ENCODE assay signal across 26 cellular contexts in the genomic region with DNA sequence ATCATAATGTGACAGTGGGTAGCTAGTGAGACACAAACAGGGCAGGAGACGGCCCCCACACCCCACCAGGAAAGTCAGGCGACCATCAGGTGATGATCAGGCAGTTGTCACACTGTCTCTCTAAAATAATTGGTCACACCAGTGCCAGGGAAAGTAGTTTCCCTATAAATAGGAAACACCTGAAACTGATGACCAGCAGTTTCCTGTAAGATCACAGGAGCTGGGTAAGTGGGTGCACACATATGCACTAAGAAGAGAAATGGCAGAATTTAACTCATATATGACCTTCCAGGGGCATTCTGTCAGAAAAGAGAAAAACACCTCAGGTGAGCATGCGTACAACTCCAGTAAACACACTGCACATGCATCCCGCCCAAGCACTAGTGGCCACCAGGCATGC.
"Had no signal": no experiment of that assay in that cellular context is flagged by ENCODE, and none has a peak within 500 bp of the region (broad histone marks: within the 10 kb centered on the region; RNA-seq: fewer than 3 reads in every experiment).

No MANE protein-coding gene starts in this region.

- DNase-seq: heart left ventricle; hypothalamus; immature natural killer cell; kidney; left colon; midbrain; mucosa of descending colon; naive thymus-derived CD4-positive, alpha-beta T cell; nucleus accumbens; pancreas; posterior cingulate gyrus; retina; spleen; stimulated activated CD4-positive, alpha-beta T cell treated with anti-CD3 and anti-CD28 coated beads, Interleukin-4, amount 100 ng/mL, for 24 hours; stimulated activated naive CD4-positive, alpha-beta T cell; transverse colon; upper lobe of right lung had no signal

- H3K4me3 Mint-ChIP-seq: immature natural killer cell; naive thymus-derived CD4-positive, alpha-beta T cell; natural killer cell treated with Interleukin-12 subunit alpha and Interleukin-12 subunit beta and Interleukin-15 and Interleukin-18, amount 100 ng/mL, for 72 hours; neural crest cell; stimulated activated effector memory CD8-positive, alpha-beta T cell treated with anti-CD3 and anti-CD28 coated beads, Interleukin-12 subunit alpha, Interleukin-12 subunit beta, amount 100 ng/mL, for 72 hours; stimulated activated naive CD8-positive, alpha-beta T cell treated with anti-CD3 and anti-CD28 coated beads, Interleukin-15, Interleukin-2, amounts not matched to agents 100 ng/mL and 50 ng/mL, for 24 hours had no signal

- H3K4me3 ChIP-seq: heart left ventricle, left lung, lung, mucosa of descending colon, pancreas, prostate gland, skin epidermis, spleen, suprapubic skin, transverse colon, upper lobe of right lung had no signal

- H3K9me3 ChIP-seq: heart left ventricle, left lung, mucosa of descending colon, pancreas, prostate gland, suprapubic skin, transverse colon, upper lobe of right lung had no signal

- H3K27me3 Mint-ChIP-seq: naive thymus-derived CD4-positive, alpha-beta T cell; natural killer cell treated with Interleukin-12 subunit alpha and Interleukin-12 subunit beta and Interleukin-15 and Interleukin-18, amount 100 ng/mL, for 72 hours; stimulated activated naive CD8-positive, alpha-beta T cell treated with anti-CD3 and anti-CD28 coated beads, Interleukin-15, Interleukin-2, amounts not matched to agents 100 ng/mL and 50 ng/mL, for 24 hours had no signal

- H3K36me3 Mint-ChIP-seq: immature natural killer cell; naive thymus-derived CD4-positive, alpha-beta T cell; natural killer cell treated with Interleukin-12 subunit alpha and Interleukin-12 subunit beta and Interleukin-15 and Interleukin-18, amount 100 ng/mL, for 72 hours; stimulated activated effector memory CD8-positive, alpha-beta T cell treated with anti-CD3 and anti-CD28 coated beads, Interleukin-12 subunit alpha, Interleukin-12 subunit beta, amount 100 ng/mL, for 72 hours had no signal

- H3K36me3 ChIP-seq: heart left ventricle, left lung, pancreas, prostate gland, spleen, suprapubic skin, transverse colon, upper lobe of right lung had no signal

- H3K4me1 ChIP-seq: left lung, pancreas, prostate gland, spleen, suprapubic skin, transverse colon, upper lobe of right lung had no signal

- H3K27ac ChIP-seq: heart left ventricle, left lung, pancreas, prostate gland, skin epidermis, spleen, suprapubic skin, transverse colon, upper lobe of right lung had no signal

- H3K27ac Mint-ChIP-seq: immature natural killer cell; naive thymus-derived CD4-positive, alpha-beta T cell; natural killer cell treated with Interleukin-12 subunit alpha and Interleukin-12 subunit beta and Interleukin-15 and Interleukin-18, amount 100 ng/mL, for 72 hours; stimulated activated effector memory CD8-positive, alpha-beta T cell treated with anti-CD3 and anti-CD28 coated beads, Interleukin-12 subunit alpha, Interleukin-12 subunit beta, amount 100 ng/mL, for 72 hours; stimulated activated naive CD8-positive, alpha-beta T cell treated with anti-CD3 and anti-CD28 coated beads, Interleukin-15, Interleukin-2, amounts not matched to agents 100 ng/mL and 50 ng/mL, for 24 hours had no signal

- H3K4me1 Mint-ChIP-seq: immature natural killer cell; naive thymus-derived CD4-positive, alpha-beta T cell; neural crest cell; stimulated activated effector memory CD8-positive, alpha-beta T cell treated with anti-CD3 and anti-CD28 coated beads, Interleukin-12 subunit alpha, Interleukin-12 subunit beta, amount 100 ng/mL, for 72 hours had no signal

- H3K27me3 ChIP-seq: heart left ventricle, left lung, pancreas, spleen, suprapubic skin, transverse colon, upper lobe of right lung had no signal
